ENCODE assay signal across 3 cellular contexts in genomic region chr10:5008857-5009548, GRCh38. TPM values are rescaled to one million over a fixed set of nuclear protein-coding genes. Genes with fewer than 3 reads are reported as not detected.
"Had no signal": no experiment of that assay in that cellular context is flagged by ENCODE, and none has a peak within 500 bp of the region (broad histone marks: within the 10 kb centered on the region; RNA-seq: fewer than 3 reads in every experiment).

No MANE protein-coding gene starts in this region.

RNA-seq across cellular contexts. Expression of gene AKR1C2, which starts 5.3 kb away (rescaled TPM):
- total RNA-seq: activated CD4-positive, alpha-beta T cell treated with anti-CD3 and anti-CD28 coated beads for 36 hours; naive thymus-derived CD8-positive, alpha-beta T cell; osteocyte had no signal
- polyA plus RNA-seq: naive thymus-derived CD8-positive, alpha-beta T cell had no signal
